8 cellular contexts compared by ENCODE assay signal in genomic region chrX:140817943-140818342, GRCh38.
DNase-seq lines count a peak whose midpoint lies in the region; ATAC-seq and TF ChIP-seq lines count a peak whose summit lies in the region.

No MANE protein-coding gene starts in this region.

- H3K4me3 ChIP-seq in DOHH2 (ENCODE audit: low read length) (no peak overlapping the region), lung (no peak overlapping the region)

- WGBS in lung, 2 donors: 28 to 38% methylated on average over 6 of the region's 6 CpGs

- H3K4me1 Mint-ChIP-seq in T-helper 2 cell treated with Interferon-gamma antibody and Interleukin-4, amounts not matched to agents 5 μg/mL and 100 μg/mL, for 36 hours (ENCODE audit: low read depth): peaks cover 12% of the 10 kb centered on the region

- H3K27ac Mint-ChIP-seq in T-helper 2 cell treated with Interferon-gamma antibody and Interleukin-4, amounts not matched to agents 5 μg/mL and 100 μg/mL, for 36 hours: no peak overlapping the region

- no peaks in the 10 kb centered on the region for H3K36me3 ChIP-seq in DOHH2 (ENCODE audit: control insufficient read depth, low read length)
- H3K36me3 ChIP-seq in lung (ENCODE audit: control insufficient read depth in 2 of 2, insufficient read depth in 2 of 2, low read length in 2 of 2): no peaks in the 10 kb centered on the region

- H3F3A ChIP-seq in DOHH2 (ENCODE audit: control insufficient read depth, insufficient read depth): no peaks in the 10 kb centered on the region

- H3K4me1 ChIP-seq in DOHH2 (ENCODE audit: control insufficient read depth, low read length) (peaks cover 5% of the 10 kb centered on the region), lung (ENCODE audit: control insufficient read depth in 2 of 2, insufficient read depth in 2 of 2, low read length in 2 of 2) (no peaks in the 10 kb centered on the region)

- H3K27me3 Mint-ChIP-seq in T-helper 2 cell treated with Interferon-gamma antibody and Interleukin-4, amounts not matched to agents 5 μg/mL and 100 μg/mL, for 36 hours (ENCODE audit: low read depth): no peaks in the 10 kb centered on the region

- peak; percentile 48 for TF ChIP-seq CTCF in DOHH2 (IDR thresholded peaks at IDR 0.05; ENCODE audit: low read depth, low read length, poor library complexity, severe bottlenecking)
- TF ChIP-seq CTCF in lung (IDR thresholded peaks at IDR 0.05; ENCODE audit: control extremely low read depth, extremely low read depth): peak; percentile 2

- H3K4me3 Mint-ChIP-seq in T-helper 2 cell treated with Interferon-gamma antibody and Interleukin-4, amounts not matched to agents 5 μg/mL and 100 μg/mL, for 36 hours: no peak overlapping the region

- DNase-seq in HuH-7 (ENCODE audit: low spot score) (peak; percentile 1), amniotic stem cell (lab: John Stamatoyannopoulos, UW) (peak; percentile 3), lung (ENCODE audit: low spot score) (no peak), HK-2 (ENCODE audit: unreplicated experiment) (no peak)
- DNase-seq in T-helper 2 cell treated with Interferon-gamma antibody and Interleukin-4, amounts not matched to agents 5 μg/mL and 100 μg/mL, for 36 hours (ENCODE audit: low spot score): no peak
- DNase-seq in NK-92 treated with Interleukin-12 subunit alpha and Interleukin-12 subunit beta, amount 100 ng/mL, for 24 hours (lab: John Stamatoyannopoulos, UW): no peak

- H3K27me3 ChIP-seq in DOHH2 (ENCODE audit: control insufficient read depth, low read length) (no peaks in the 10 kb centered on the region), lung (ENCODE audit: control insufficient read depth, insufficient read depth) (peaks cover 5% of the 10 kb centered on the region)

- no peaks in the 10 kb centered on the region for H3K79me2 ChIP-seq in DOHH2 (ENCODE audit: control insufficient read depth, low read length)

- no peaks in the 10 kb centered on the region for H3K36me3 Mint-ChIP-seq in T-helper 2 cell treated with Interferon-gamma antibody and Interleukin-4, amounts not matched to agents 5 μg/mL and 100 μg/mL, for 36 hours (ENCODE audit: low read depth)

- no peak overlapping the region for H3K4me2 ChIP-seq in DOHH2 (ENCODE audit: low read length)

- H4K20me1 ChIP-seq in DOHH2 (ENCODE audit: control insufficient read depth, insufficient read depth, low read depth, low read length): no peaks in the 10 kb centered on the region

- H3K27ac ChIP-seq in DOHH2 (ENCODE audit: low read depth, low read length) (no peak overlapping the region), lung (ENCODE audit: low read depth in 1 of 2, low read length in 1 of 2) (no peak overlapping the region)

- peaks cover 15% of the 10 kb centered on the region for H3K9me3 Mint-ChIP-seq in T-helper 2 cell treated with Interferon-gamma antibody and Interleukin-4, amounts not matched to agents 5 μg/mL and 100 μg/mL, for 36 hours

- no peaks in the 10 kb centered on the region for H3K9me2 ChIP-seq in DOHH2 (replicated peaks; ENCODE audit: control insufficient read depth, low read length)

- ATAC-seq in lung (ENCODE audit: insufficient read depth, low FRiP score) (no peak), GM18907 (IDR thresholded peaks at IDR 0.05; ENCODE audit: unreplicated experiment) (no peak)

- H3K9me3 ChIP-seq in DOHH2 (ENCODE audit: control insufficient read depth, insufficient read depth, low read length) (no peaks in the 10 kb centered on the region), lung (ENCODE audit: control insufficient read depth in 2 of 2, insufficient read depth in 1 of 2, low read length in 1 of 2) (peaks cover 0 to 5% of the 10 kb centered on the region in 2 donors)

Comparison
In these comparisons a context has a peak if more than half of its experiments do, and no peak if none do; other contexts are left out.
1. DNase-seq: peak in HuH-7 (single experiment) and amniotic stem cell (single experiment); none in lung (single experiment), T-helper 2 cell treated with Interferon-gamma antibody and Interleukin-4, amounts not matched to agents 5 μg/mL and 100 μg/mL, for 36 hours (single experiment), NK-92 treated with Interleukin-12 subunit alpha and Interleukin-12 subunit beta, amount 100 ng/mL, for 24 hours (single experiment) and HK-2 (single experiment).